ENCODE assay signal across 8 cellular contexts in the genomic region with DNA sequence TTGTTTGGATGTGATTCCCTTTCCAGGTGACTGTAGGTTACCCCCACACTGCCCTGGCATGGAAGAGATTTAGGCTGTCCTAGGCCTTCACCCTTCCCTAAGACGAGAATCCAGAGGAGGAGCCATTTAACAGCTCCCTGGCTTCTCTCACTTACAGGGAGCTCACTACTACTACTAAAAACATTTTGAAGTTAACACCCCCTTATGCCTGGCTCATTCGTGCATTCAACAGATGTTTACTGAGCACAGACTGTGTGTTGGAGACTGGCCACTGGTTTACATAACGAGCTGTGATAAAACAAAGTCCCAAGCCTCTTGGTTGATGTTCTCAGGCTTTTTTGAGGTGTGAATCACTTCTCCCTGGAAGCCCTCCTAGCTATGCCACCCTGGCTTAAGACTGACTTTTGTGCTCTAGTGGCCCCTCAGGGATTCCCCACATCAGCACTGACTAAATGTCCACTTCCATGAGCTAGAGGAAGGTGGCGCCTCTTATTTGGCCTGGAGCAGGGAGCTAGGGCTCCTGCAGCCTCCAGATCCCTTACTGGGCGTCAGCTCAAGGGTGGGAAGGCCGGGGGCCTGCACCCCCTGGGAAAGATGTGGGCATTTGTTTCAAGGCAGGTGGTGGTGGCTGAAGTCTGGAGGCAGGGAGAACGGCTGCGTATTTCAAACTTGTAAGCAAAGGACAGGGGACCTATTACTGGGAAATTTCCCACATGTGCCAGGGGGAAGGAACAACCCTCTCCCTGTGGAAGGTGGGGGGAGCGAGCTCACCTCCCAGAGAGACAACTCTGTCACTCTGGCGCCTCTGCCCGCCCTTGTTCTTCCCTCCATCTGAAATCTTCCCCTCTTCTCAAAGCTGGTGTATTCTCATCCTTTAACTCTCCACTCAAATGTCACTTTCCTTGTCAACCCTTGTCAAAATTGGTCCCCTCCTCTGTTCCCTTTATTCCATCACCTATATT. TPM values are rescaled to one million over a fixed set of nuclear protein-coding genes. Genes with fewer than 3 reads are reported as not detected.
DNase-seq lines count a peak whose midpoint lies in the region; ATAC-seq and TF ChIP-seq lines count a peak whose summit lies in the region.

No MANE protein-coding gene starts in this region.

- no peaks in the 10 kb centered on the region for H3K36me3 Mint-ChIP-seq in MCF 10A (ENCODE audit: insufficient read depth, unreplicated experiment)

- H3K9me3 Mint-ChIP-seq in MCF 10A (ENCODE audit: unreplicated experiment): no peaks in the 10 kb centered on the region

- TF ChIP-seq CTCF in MCF 10A (IDR thresholded peaks at IDR 0.05; ENCODE audit: unreplicated experiment): peak; percentile 29

- peak overlapping the region; percentile 63 for H3K27ac Mint-ChIP-seq in MCF 10A (ENCODE audit: low read depth, unreplicated experiment)

- POLR2A ChIA-PET in MCF 10A (lab: Yijun Ruan, JAX): interaction anchor here (0.7 to 20.2 kb wide), 9 partner anchors 8 to 200 kb away, joined by 3 to 2284 read pairs (median 17); a partner anchor contains a TSS

- peaks cover 16% of the 10 kb centered on the region for H3K4me1 Mint-ChIP-seq in MCF 10A (ENCODE audit: insufficient read depth, unreplicated experiment)

- DNase-seq in Caki2 (ENCODE audit: low read depth): peak; percentile 83
- DNase-seq in M059J (ENCODE audit: low read depth): peak; percentile 88
- peak; percentile 69 for DNase-seq in MCF 10A (ENCODE audit: unreplicated experiment)
- DNase-seq in left colon: peak; percentile 40 to 80
- DNase-seq in stromal cell of bone marrow (ENCODE audit: low read depth): peak; percentile 96
- no peak for DNase-seq in stimulated activated CD4-positive, alpha-beta T cell treated with anti-CD3 and anti-CD28 coated beads, Interleukin-4, amount 100 ng/mL, for 4 hours

- no peak overlapping the region for H3K4me3 Mint-ChIP-seq in MCF 10A (ENCODE audit: unreplicated experiment)

- no peaks in the 10 kb centered on the region for H3K27me3 Mint-ChIP-seq in MCF 10A (ENCODE audit: insufficient read depth, unreplicated experiment)

- intact Hi-C loops in MCF 10A (cut with micrococcal nuclease): no loop called here
- intact Hi-C loops in left colon (cut with DNase I, micrococcal nuclease): no loop called here

- in situ Hi-C loops in Caki2 (cut with HindIII; ENCODE audit: low pct_unique_long_range_greater_than_20kb, low sequenced_read_pairs): no loop called here

- CTCF ChIA-PET in MCF 10A (lab: Yijun Ruan, JAX): interaction anchor here (0.7 to 3.4 kb wide), 7 partner anchors 9 to 63 kb away, joined by 4 to 26 read pairs (median 6); a partner anchor contains a TSS

- ATAC-seq in left colon (peak; percentile 26), HG03565 (IDR thresholded peaks at IDR 0.05; ENCODE audit: unreplicated experiment) (no peak), HG02678 (IDR thresholded peaks at IDR 0.05; ENCODE audit: unreplicated experiment) (no peak)

- BruUV-seq in MCF 10A (replicated peaks; lab: Mats Ljungman, UMichigan): no TSS peak

RNA-seq across cellular contexts. Expression of a gene that starts 19.4 kb away (rescaled TPM):
- 107 and 234 TPM in 2 replicates for total RNA-seq in Caki2 (2014; rRNA removed; shearing (Covaris generic); ENCODE audit: low replicate concordance)
- total RNA-seq in M059J (2014; rRNA removed; shearing (Covaris generic)): 370 and 608 TPM in 2 replicates
- total RNA-seq in MCF 10A (2022) (10,851 and 12,068 TPM in 2 replicates), left colon (1,000 to 10,000 TPM; 7,483 to 9,013 TPM)

RNA-seq across cellular contexts. Expression of a gene that starts 45.4 kb away (rescaled TPM):
- 42.2 and 58.0 TPM in 2 replicates for total RNA-seq in Caki2 (2014; rRNA removed; shearing (Covaris generic); ENCODE audit: low replicate concordance)
- total RNA-seq in M059J (2014; rRNA removed; shearing (Covaris generic)): 59.7 and 96.5 TPM in 2 replicates
- total RNA-seq in MCF 10A (2022) (70.9 and 75.5 TPM in 2 replicates), left colon (10 to 100 TPM; 58.4 to 70.8 TPM)

RNA-seq across cellular contexts. Expression of a gene that starts 56.9 kb away (rescaled TPM):
- total RNA-seq in Caki2 (2014; rRNA removed; shearing (Covaris generic); ENCODE audit: low replicate concordance): 2.3 and 8.7 TPM in 2 replicates
- total RNA-seq in M059J (2014; rRNA removed; shearing (Covaris generic)): 3.9 and 6.5 TPM in 2 replicates
- total RNA-seq in MCF 10A (2022) (1,026 and 1,292 TPM in 2 replicates), left colon (1,000 to 10,000 TPM in 1 of 2 donors, 100 to 1,000 TPM in 1; 818 to 1,135 TPM)

Comparison
In these comparisons a context has a peak if more than half of its experiments do, and no peak if none do; other contexts are left out.
1. DNase-seq: peak in Caki2 (single experiment), M059J (single experiment), MCF 10A (single experiment), left colon (2 of 2) and stromal cell of bone marrow (single experiment); none in stimulated activated CD4-positive, alpha-beta T cell treated with anti-CD3 and anti-CD28 coated beads, Interleukin-4, amount 100 ng/mL, for 4 hours (0 of 2).
2. RNA of a gene that starts 19.4 kb away (total RNA-seq): 10,851 to 12,068 TPM in MCF 10A and 7,483 to 9,013 TPM in left colon; 370 to 608 TPM in M059J and 107 to 234 TPM in Caki2; every median in the first group is over 10 times any median in the second.
3. RNA of a gene that starts 56.9 kb away (total RNA-seq): 818 to 1,135 TPM in left colon and 1,026 to 1,292 TPM in MCF 10A; 3.9 to 6.5 TPM in M059J and 2.3 to 8.7 TPM in Caki2; every median in the first group is over 10 times any median in the second.